ENCODE assay signal across 24 cellular contexts in genomic region chr4:12379191-12379590, GRCh38.
"Had no signal": no experiment of that assay in that cellular context is flagged by ENCODE, and none has a peak within 500 bp of the region (broad histone marks: within the 10 kb centered on the region; RNA-seq: fewer than 3 reads in every experiment).

No MANE protein-coding gene starts in this region.

- H3K4me3 ChIP-seq: coronary artery, dorsolateral prefrontal cortex, esophagus squamous epithelium, gastrocnemius medialis, heart right ventricle, left ventricle myocardium inferior, lower lobe of right lung, mucosa of descending colon had no signal

- H3K9me3 ChIP-seq: gastrocnemius medialis, mucosa of descending colon had no signal

- H3K27ac ChIP-seq: coronary artery, dorsolateral prefrontal cortex, epithelial cell of prostate, esophagus squamous epithelium, gastrocnemius medialis, heart right ventricle, left ventricle myocardium inferior, lower lobe of right lung had no signal

- H3K4me1 Mint-ChIP-seq: mesothelial cell of epicardium, naive B cell had no signal

- H3K36me3 Mint-ChIP-seq: mesothelial cell of epicardium, naive B cell had no signal

- H3K27ac Mint-ChIP-seq: mesothelial cell of epicardium, naive B cell had no signal

- DNase-seq: dermis blood vessel endothelial cell; dorsolateral prefrontal cortex; effector CD4-positive, alpha-beta T cell; effector memory CD4-positive, alpha-beta T cell; erythroblast; esophagus squamous epithelium; foreskin fibroblast; foreskin melanocyte; gastrocnemius medialis; glutamatergic neuron; head of caudate nucleus; heart right ventricle; hippocampal formation; left colon; left ventricle myocardium inferior; lower lobe of right lung; mesenchymal stem cell; mucosa of descending colon; naive B cell had no signal

- H3K27me3 ChIP-seq: dorsolateral prefrontal cortex, esophagus squamous epithelium, gastrocnemius medialis, heart right ventricle had no signal

- H3K4me1 ChIP-seq: esophagus squamous epithelium, gastrocnemius medialis, heart right ventricle, left ventricle myocardium inferior, lower lobe of right lung had no signal

- H3K27me3 Mint-ChIP-seq: naive B cell had no signal

- ATAC-seq: esophagus mucosa, gastrocnemius medialis, heart right ventricle, left colon, left lobe of liver, lower lobe of right lung, mucosa of descending colon had no signal

- H3K36me3 ChIP-seq: esophagus squamous epithelium, gastrocnemius medialis, heart right ventricle, left ventricle myocardium inferior, lower lobe of right lung had no signal

- H3K4me3 Mint-ChIP-seq: mesothelial cell of epicardium, naive B cell had no signal
